In genomic region chr12:122886851-122887816, GRCh38 we compare ENCODE assay signal across 8 cellular contexts. TPM values are rescaled to one million over a fixed set of nuclear protein-coding genes. Genes with fewer than 3 reads are reported as not detected.
A peak's percentile ranks its signal among the peaks of the same experiment; 100 is the strongest.
DNase-seq lines count a peak whose midpoint lies in the region; ATAC-seq, FAIRE-seq and TF ChIP-seq lines count a peak whose summit lies in the region.

No MANE protein-coding gene starts in this region.

- in situ Hi-C loops in ACHN (cut with HindIII; ENCODE audit: low pct_ligation_motif_present, low pct_unique_long_range_greater_than_20kb, low sequenced_read_pairs), result no loop called here

- DNase-seq in ACHN (peak; percentile 94), RWPE2 (ENCODE audit: low spot score) (peak; percentile 83), pancreas (peak in 2 of 6 donors; percentile 32 to 42), H7 (no peak), NCI-H128 (lab: John Stamatoyannopoulos, UW; ENCODE audit: unreplicated experiment) (no peak)

- TF ChIP-seq CTCF in RWPE2 (IDR thresholded peaks at IDR 0.05; ENCODE audit: poor library complexity, severe bottlenecking), result no peak
- TF ChIP-seq CTCF in pancreas (IDR thresholded peaks at IDR 0.05), result no peak

- peak overlapping the region; percentile 98 for H3K27ac ChIP-seq in RWPE2 (ENCODE audit: poor library complexity, severe bottlenecking)
- peak overlapping the region; percentile 82 for H3K27ac ChIP-seq in duodenal mucosa (ENCODE audit: low read depth, low read length)
- H3K27ac ChIP-seq in pancreas, result peak overlapping the region; percentile 85 to 96 (median 94)

- FAIRE-seq in pancreas (lab: Jason Lieb, UNC), result no peak

- peaks cover 74% of the 10 kb centered on the region for H3K4me1 ChIP-seq in RWPE2 (ENCODE audit: insufficient read depth, poor library complexity, severe bottlenecking)
- peaks cover 76 to 82% of the 10 kb centered on the region in 2 donors for H3K4me1 ChIP-seq in duodenal mucosa (ENCODE audit: control insufficient read depth in 1 of 2, insufficient read depth in 2 of 2, low read length in 2 of 2)
- H3K4me1 ChIP-seq in pancreas, result peaks cover 42 to 71% (median 67%) of the 10 kb centered on the region in 3 donors

- H3K36me3 ChIP-seq in RWPE2 (ENCODE audit: low read depth) (peaks cover 16% of the 10 kb centered on the region), duodenal mucosa (ENCODE audit: control insufficient read depth in 1 of 2, insufficient read depth in 2 of 2, low read length in 2 of 2) (no peaks in the 10 kb centered on the region), pancreas (no peaks in the 10 kb centered on the region), H7 (replicated peaks; ENCODE audit: control insufficient read depth, insufficient read depth, low read length) (no peaks in the 10 kb centered on the region)

- intact Hi-C loops in pancreas (cut with DNase I), result no loop called here

- H3K9me3 ChIP-seq in RWPE2 (ENCODE audit: severe bottlenecking), result no peaks in the 10 kb centered on the region
- no peaks in the 10 kb centered on the region for H3K9me3 ChIP-seq in duodenal mucosa (ENCODE audit: control insufficient read depth in 1 of 2, low read length in 2 of 2)
- no peaks in the 10 kb centered on the region for H3K9me3 ChIP-seq in pancreas

- 50 to 52% methylated on average over 10 of the region's 10 CpGs for WGBS in pancreas, 2 donors

- peak overlapping the region; percentile 14 for H3K4me3 ChIP-seq in RWPE2 (ENCODE audit: severe bottlenecking)
- H3K4me3 ChIP-seq in duodenal mucosa (ENCODE audit: low read depth in 1 of 2, low read length in 2 of 2), result peak overlapping the region; percentile 38 to 44
- no peak overlapping the region for H3K4me3 ChIP-seq in pancreas
- H3K4me3 ChIP-seq in H7 (ENCODE audit: insufficient read depth, low read depth, low read length), result no peak overlapping the region

- H3K27me3 ChIP-seq in RWPE2 (ENCODE audit: insufficient read depth, poor library complexity, severe bottlenecking) (no peaks in the 10 kb centered on the region), duodenal mucosa (ENCODE audit: control insufficient read depth in 1 of 2, insufficient read depth in 2 of 2, low read length in 2 of 2) (no peaks in the 10 kb centered on the region), pancreas (no peaks in the 10 kb centered on the region), H7 (ENCODE audit: control insufficient read depth, insufficient read depth, low read length) (no peaks in the 10 kb centered on the region; the same call in 1 of the 2 replicates)

- peak overlapping the region; percentile 32 to 51 for H3K9ac ChIP-seq in duodenal mucosa (ENCODE audit: low read depth in 1 of 2, low read length in 2 of 2)

- ATAC-seq in GM19023 (IDR thresholded peaks at IDR 0.05; ENCODE audit: unreplicated experiment) (peak; percentile 84), HG03139 (IDR thresholded peaks at IDR 0.05; ENCODE audit: unreplicated experiment) (peak; percentile 75), RWPE2 (ENCODE audit: low read depth) (peak; percentile 59), pancreas (peak; percentile 30 to 67 (median 34))

RNA-seq across cellular contexts. Expression of gene VPS37B, which starts 8.8 kb away (rescaled TPM):
- 10 to 100 TPM; 13.5 to 20.2 (median 17.3) TPM for total RNA-seq in pancreas
- 10 to 100 TPM; 27.4 to 30.1 TPM for polyA plus RNA-seq in pancreas
- total RNA-seq in H7 (2014; rRNA removed; shearing (Covaris generic)), result 14.7 and 20.9 TPM in 2 replicates

RNA-seq across cellular contexts. Expression of gene HIP1R, which starts 51.9 kb away (rescaled TPM):
- 10 to 100 TPM; 41.0 to 96.3 (median 47.9) TPM for total RNA-seq in pancreas
- polyA plus RNA-seq in pancreas, result 100 to 1,000 TPM; 158 to 206 TPM
- total RNA-seq in H7 (2014; rRNA removed; shearing (Covaris generic)), result 33.6 and 35.6 TPM in 2 replicates

Comparison
In these comparisons a context has a peak if more than half of its experiments do, and no peak if none do; other contexts are left out.
1. DNase-seq: peak in ACHN (single experiment) and RWPE2 (single experiment); none in H7 (single experiment) and NCI-H128 (single experiment).
2. ATAC-seq: peak in every context shown above with its lines; median percentile 84 in GM19023; 75 in HG03139; 59 in RWPE2; 34 in pancreas.
3. H3K4me3 ChIP-seq: peak in RWPE2 (single experiment) and duodenal mucosa (2 of 2); none in pancreas (0 of 4) and H7 (single experiment).
4. Peak in every context shown above with its lines, with median percentiles within 50 percentile points of each other: H3K27ac ChIP-seq.